13 cellular contexts compared by ENCODE assay signal in genomic region chr11:60988658-60989057, GRCh38. TPM values are rescaled to one million over a fixed set of nuclear protein-coding genes. Genes with fewer than 3 reads are reported as not detected.
DNase-seq lines count a peak whose midpoint lies in the region; ATAC-seq and TF ChIP-seq lines count a peak whose summit lies in the region.
"Had no signal": no experiment of that assay in that cellular context is flagged by ENCODE, and none has a peak within 500 bp of the region (broad histone marks: within the 10 kb centered on the region; RNA-seq: fewer than 3 reads in every experiment).

No MANE protein-coding gene starts in this region.

- POLR2A ChIA-PET in activated CD4-positive, alpha-beta memory T cell treated with anti-CD3 and anti-CD28 coated beads for 36 hours (lab: Charles Lee), result interaction anchor here (0.7 to 5.4 kb wide), 14 partner anchors 8 to 123 kb away, joined by 3 to 54 read pairs (median 5); no protein-coding TSS in a partner anchor

- peak overlapping the region; percentile 96 for H3K27ac Mint-ChIP-seq in stimulated activated naive CD8-positive, alpha-beta T cell treated with anti-CD3 and anti-CD28 coated beads, Interleukin-15, Interleukin-2, amounts not matched to agents 100 ng/mL and 50 ng/mL, for 24 hours
- H3K27ac Mint-ChIP-seq in activated CD4-positive, alpha-beta memory T cell treated with anti-CD3 and anti-CD28 coated beads for 36 hours, result peak overlapping the region; percentile 99
- peak overlapping the region; percentile 95 for H3K27ac Mint-ChIP-seq in activated naive CD8-positive, alpha-beta T cell treated with anti-CD3 and anti-CD28 coated beads, Interleukin-2, amount 50 U/mL, for 24 hours
- H3K27ac Mint-ChIP-seq: progenitor cell of endocrine pancreas had no signal

- DNase-seq in stimulated activated naive CD8-positive, alpha-beta T cell treated with anti-CD3 and anti-CD28 coated beads, Interleukin-15, Interleukin-2, amounts not matched to agents 100 U/mL and 50 U/mL, for 24 hours, result no peak
- peak; percentile 43 for DNase-seq in activated CD4-positive, alpha-beta memory T cell treated with anti-CD3 and anti-CD28 coated beads for 36 hours
- DNase-seq in activated naive CD8-positive, alpha-beta T cell treated with anti-CD3 and anti-CD28 coated beads, Interleukin-2, amount 50 U/mL, for 24 hours, result no peak
- DNase-seq in GM20000 (ENCODE audit: low spot score) (no peak), GM19238 (ENCODE audit: insufficient read length, low spot score) (no peak), AML-193 (lab: John Stamatoyannopoulos, UW) (no peak)
- DNase-seq: Kasumi-1, NCI-H1105, NCI-H510A, SW 1271, testis had no signal

- intact Hi-C loops in activated CD4-positive, alpha-beta memory T cell treated with anti-CD3 and anti-CD28 coated beads for 36 hours (cut with micrococcal nuclease), result no loop called here

- peaks cover 56% of the 10 kb centered on the region for H3K36me3 Mint-ChIP-seq in stimulated activated naive CD8-positive, alpha-beta T cell treated with anti-CD3 and anti-CD28 coated beads, Interleukin-15, Interleukin-2, amounts not matched to agents 100 ng/mL and 50 ng/mL, for 24 hours (ENCODE audit: low read depth)
- H3K36me3 Mint-ChIP-seq in activated CD4-positive, alpha-beta memory T cell treated with anti-CD3 and anti-CD28 coated beads for 36 hours, result peaks cover 84% of the 10 kb centered on the region
- peaks cover 55% of the 10 kb centered on the region for H3K36me3 Mint-ChIP-seq in activated naive CD8-positive, alpha-beta T cell treated with anti-CD3 and anti-CD28 coated beads, Interleukin-2, amount 50 U/mL, for 24 hours (ENCODE audit: low read depth)

- H3K4me3 Mint-ChIP-seq in stimulated activated naive CD8-positive, alpha-beta T cell treated with anti-CD3 and anti-CD28 coated beads, Interleukin-15, Interleukin-2, amounts not matched to agents 100 ng/mL and 50 ng/mL, for 24 hours, result peak overlapping the region; percentile 72
- H3K4me3 Mint-ChIP-seq in activated CD4-positive, alpha-beta memory T cell treated with anti-CD3 and anti-CD28 coated beads for 36 hours, result peak overlapping the region; percentile 84
- peak overlapping the region; percentile 71 for H3K4me3 Mint-ChIP-seq in activated naive CD8-positive, alpha-beta T cell treated with anti-CD3 and anti-CD28 coated beads, Interleukin-2, amount 50 U/mL, for 24 hours

- no peaks in the 10 kb centered on the region for H3K9me3 Mint-ChIP-seq in stimulated activated naive CD8-positive, alpha-beta T cell treated with anti-CD3 and anti-CD28 coated beads, Interleukin-15, Interleukin-2, amounts not matched to agents 100 ng/mL and 50 ng/mL, for 24 hours
- no peaks in the 10 kb centered on the region for H3K9me3 Mint-ChIP-seq in activated CD4-positive, alpha-beta memory T cell treated with anti-CD3 and anti-CD28 coated beads for 36 hours
- no peaks in the 10 kb centered on the region for H3K9me3 Mint-ChIP-seq in activated naive CD8-positive, alpha-beta T cell treated with anti-CD3 and anti-CD28 coated beads, Interleukin-2, amount 50 U/mL, for 24 hours

- H3K4me1 Mint-ChIP-seq in stimulated activated naive CD8-positive, alpha-beta T cell treated with anti-CD3 and anti-CD28 coated beads, Interleukin-15, Interleukin-2, amounts not matched to agents 100 ng/mL and 50 ng/mL, for 24 hours (ENCODE audit: low read depth), result peaks cover 93% of the 10 kb centered on the region
- H3K4me1 Mint-ChIP-seq in activated CD4-positive, alpha-beta memory T cell treated with anti-CD3 and anti-CD28 coated beads for 36 hours (ENCODE audit: low read depth), result peaks cover 85% of the 10 kb centered on the region
- peaks cover 92% of the 10 kb centered on the region for H3K4me1 Mint-ChIP-seq in activated naive CD8-positive, alpha-beta T cell treated with anti-CD3 and anti-CD28 coated beads, Interleukin-2, amount 50 U/mL, for 24 hours

- CTCF ChIA-PET in activated CD4-positive, alpha-beta memory T cell treated with anti-CD3 and anti-CD28 coated beads for 36 hours (lab: Charles Lee), result interaction anchor here (0.8 kb wide), 1 partner anchor 10 kb away, joined by 3 read pairs; no protein-coding TSS in a partner anchor

- no peak for ATAC-seq in stimulated activated naive CD8-positive, alpha-beta T cell treated with anti-CD3 and anti-CD28 coated beads, Interleukin-15, Interleukin-2, amounts not matched to agents 100 U/mL and 50 U/mL, for 24 hours
- no peak for ATAC-seq in activated naive CD8-positive, alpha-beta T cell treated with anti-CD3 and anti-CD28 coated beads, Interleukin-2, amount 50 U/mL, for 24 hours

- TF ChIP-seq CTCF in GM20000 (IDR thresholded peaks at IDR 0.05; ENCODE audit: extremely low read depth, missing control alignments), result no peak

- H3K27me3 Mint-ChIP-seq in stimulated activated naive CD8-positive, alpha-beta T cell treated with anti-CD3 and anti-CD28 coated beads, Interleukin-15, Interleukin-2, amounts not matched to agents 100 ng/mL and 50 ng/mL, for 24 hours, result no peaks in the 10 kb centered on the region
- H3K27me3 Mint-ChIP-seq in activated CD4-positive, alpha-beta memory T cell treated with anti-CD3 and anti-CD28 coated beads for 36 hours, result no peaks in the 10 kb centered on the region
- H3K27me3 Mint-ChIP-seq in activated naive CD8-positive, alpha-beta T cell treated with anti-CD3 and anti-CD28 coated beads, Interleukin-2, amount 50 U/mL, for 24 hours, result no peaks in the 10 kb centered on the region

RNA-seq across cellular contexts. Expression of gene CD6, which starts 17.2 kb away (rescaled TPM):
- 100 to 1,000 TPM; 271 to 279 TPM for total RNA-seq in activated CD4-positive, alpha-beta memory T cell treated with anti-CD3 and anti-CD28 coated beads for 36 hours

RNA-seq across cellular contexts. Expression of gene SLC15A3, which starts 36.7 kb away (rescaled TPM):
- total RNA-seq in activated CD4-positive, alpha-beta memory T cell treated with anti-CD3 and anti-CD28 coated beads for 36 hours, result 1 to 10 TPM; 1.3 to 1.8 TPM
